In genomic region chr22:28143961-28144745, GRCh38 we compare ENCODE assay signal across 20 cellular contexts.
"Had no signal": no experiment of that assay in that cellular context is flagged by ENCODE, and none has a peak within 500 bp of the region (broad histone marks: within the 10 kb centered on the region; RNA-seq: fewer than 3 reads in every experiment).

No MANE protein-coding gene starts in this region.

- ATAC-seq: body of pancreas; naive thymus-derived CD8-positive, alpha-beta T cell; stimulated activated naive CD8-positive, alpha-beta T cell treated with anti-CD3 and anti-CD28 coated beads, Interleukin-15, amount 100 ng/mL, for 72 hours had no signal

- H3K9me3 ChIP-seq: body of pancreas, heart right ventricle, testis had no signal

- H3K4me3 ChIP-seq: body of pancreas, dorsolateral prefrontal cortex, heart right ventricle, testis had no signal

- DNase-seq: activated CD4-positive, alpha-beta T cell treated with anti-CD3 and anti-CD28 coated beads for 1 hour; activated CD4-positive, alpha-beta T cell treated with anti-CD3 and anti-CD28 coated beads, Interleukin-2, amount 50 U/mL, for 4 hours; activated naive CD8-positive, alpha-beta T cell treated with anti-CD3 and anti-CD28 coated beads for 36 hours; activated T-cell treated with anti-CD3 and anti-CD28 coated beads for 4 hours; amygdala; body of pancreas; caudate nucleus; dorsolateral prefrontal cortex; heart right ventricle; mesendoderm; naive thymus-derived CD8-positive, alpha-beta T cell; posterior cingulate gyrus; retina; small intestine; stimulated activated CD4-positive, alpha-beta T cell treated with anti-CD3 and anti-CD28 coated beads, Interleukin-4, amount 100 ng/mL, for 1 hour; stimulated activated naive CD8-positive, alpha-beta T cell treated with anti-CD3 and anti-CD28 coated beads, Interleukin-15, amount 100 ng/mL, for 72 hours; SW 1271; T-helper 2 cell; testis; WERI-Rb-1 had no signal

- H3K36me3 ChIP-seq: heart right ventricle, WERI-Rb-1 had no signal

- H3K27me3 ChIP-seq: body of pancreas, dorsolateral prefrontal cortex, heart right ventricle, testis had no signal

- H3K27ac ChIP-seq: body of pancreas, dorsolateral prefrontal cortex, WERI-Rb-1 had no signal
